In genomic region chr13:27406178-27406939, GRCh38 we compare ENCODE assay signal across 8 cellular contexts. TPM values are rescaled to one million over a fixed set of nuclear protein-coding genes. Genes with fewer than 3 reads are reported as not detected.
DNase-seq lines count a peak whose midpoint lies in the region; TF ChIP-seq lines count a peak whose summit lies in the region.

No MANE protein-coding gene starts in this region.

- H3K27ac ChIP-seq in smooth muscle cell (ENCODE audit: low read depth), result no peak overlapping the region

- peaks cover 6% of the 10 kb centered on the region for H3K27me3 ChIP-seq in smooth muscle cell (ENCODE audit: low read depth)

- in situ Hi-C loops in ACHN (cut with HindIII; ENCODE audit: low pct_ligation_motif_present, low pct_unique_long_range_greater_than_20kb, low sequenced_read_pairs), result no loop called here

- H3F3A ChIP-seq in smooth muscle cell (ENCODE audit: low read depth), result peaks cover 4% of the 10 kb centered on the region

- H3K79me2 ChIP-seq in smooth muscle cell (ENCODE audit: low read depth), result no peaks in the 10 kb centered on the region

- TF ChIP-seq CTCF in smooth muscle cell (IDR thresholded peaks at IDR 0.05; ENCODE audit: borderline replicate concordance, insufficient read depth, poor library complexity, severe bottlenecking), result peak; percentile 48

- H3K4me2 ChIP-seq in smooth muscle cell, result no peak overlapping the region

- 91% methylated on average over 12 of the region's 12 CpGs for WGBS in smooth muscle cell (ENCODE audit: low lambda C conversion rate)

- no peaks in the 10 kb centered on the region for H4K20me1 ChIP-seq in smooth muscle cell (ENCODE audit: low read depth)

- no peak overlapping the region for H2AFZ ChIP-seq in smooth muscle cell (ENCODE audit: low read depth)

- peaks cover 7% of the 10 kb centered on the region for H3K4me1 ChIP-seq in smooth muscle cell (ENCODE audit: low read depth)

- H3K36me3 ChIP-seq in smooth muscle cell (ENCODE audit: low read depth), result no peaks in the 10 kb centered on the region

- H3K9ac ChIP-seq in smooth muscle cell (ENCODE audit: low read depth), result no peak overlapping the region

- H3K4me3 ChIP-seq in smooth muscle cell, result no peak overlapping the region

- no peaks in the 10 kb centered on the region for H3K9me3 ChIP-seq in smooth muscle cell (replicated peaks; ENCODE audit: low read depth)

- DNase-seq in ACHN (peak; percentile 45), EH (ENCODE audit: low read depth) (peak; percentile 53), NCI-H1417 treated with DMSO at 0.1 percent for 48 hours (lab: John Stamatoyannopoulos, UW) (peak; percentile 49), fibroblast of the conjunctiva (ENCODE audit: low read depth) (peak; percentile 10), smooth muscle cell (lab: John Stamatoyannopoulos, UW; ENCODE audit: unreplicated experiment) (no peak), retina (no peak), NCI-H446 treated with DMSO at 0.1 percent for 48 hours (lab: John Stamatoyannopoulos, UW) (no peak)
- DNase-seq in activated CD4-positive, alpha-beta T cell treated with anti-CD3 and anti-CD28 coated beads, Interleukin-2, amount 50 U/mL, for 1 hour, result peak; percentile 22

RNA-seq across cellular contexts. Expression of gene GTF3A, which starts 18.1 kb away (rescaled TPM):
- total RNA-seq in smooth muscle cell, result 106 and 117 TPM in 2 replicates
- polyA plus RNA-seq in smooth muscle cell, result 123 and 140 TPM in 2 replicates

RNA-seq across cellular contexts. Expression of gene MTIF3, which starts 44.0 kb away (rescaled TPM):
- 50.8 and 57.0 TPM in 2 replicates for total RNA-seq in smooth muscle cell
- polyA plus RNA-seq in smooth muscle cell, result 54.3 and 60.5 TPM in 2 replicates

Comparison
In these comparisons a context has a peak if more than half of its experiments do, and no peak if none do; other contexts are left out.
1. DNase-seq: peak in ACHN (single experiment), EH (single experiment), NCI-H1417 treated with DMSO at 0.1 percent for 48 hours (single experiment), activated CD4-positive, alpha-beta T cell treated with anti-CD3 and anti-CD28 coated beads, Interleukin-2, amount 50 U/mL, for 1 hour (single experiment) and fibroblast of the conjunctiva (single experiment); none in smooth muscle cell (single experiment), retina (single experiment) and NCI-H446 treated with DMSO at 0.1 percent for 48 hours (single experiment).